Comparison of ENCODE assay signal across 1 cellular context in the genomic region with DNA sequence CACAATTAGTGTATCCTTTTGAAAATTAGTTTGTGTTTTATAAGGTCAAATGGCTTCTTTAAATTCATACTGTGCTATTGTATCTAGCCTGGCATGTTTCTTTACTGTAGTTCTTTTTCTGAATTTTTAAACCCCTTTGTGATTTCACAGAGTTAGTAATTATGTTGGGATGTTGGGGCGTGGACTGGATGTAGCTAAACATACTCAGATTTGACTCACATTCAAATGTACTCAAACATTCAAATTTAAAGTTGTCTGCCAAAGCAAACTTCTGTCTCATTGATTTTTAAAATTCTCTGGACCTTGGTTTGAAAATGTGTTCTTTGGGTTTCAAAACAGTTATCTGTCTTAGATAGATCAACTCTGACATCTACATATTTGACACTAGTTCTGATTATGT.
TF ChIP-seq lines count a peak whose summit lies in the region.

No MANE protein-coding gene starts in this region.

TF ChIP-seq in endothelial cell of umbilical vein, 7 proteins besides CTCF, POLR2A, EP300 and RAD21:
- TF ChIP-seq FOS (IDR thresholded peaks at IDR 0.05; ENCODE audit: borderline replicate concordance, insufficient read depth, low read length) (no peak), JUN (IDR thresholded peaks at IDR 0.05; ENCODE audit: borderline replicate concordance, insufficient read depth, insufficient read length, low read depth) (no peak), MYC (IDR thresholded peaks at IDR 0.05; ENCODE audit: low read depth, low read length) (no peak), POLR2AphosphoS5 (IDR thresholded peaks at IDR 0.05; ENCODE audit: insufficient read depth, low read depth, low read length) (no peak), EZH2 (IDR thresholded peaks at IDR 0.05; ENCODE audit: borderline replicate concordance, low read depth, low read length, severe bottlenecking) (no peak), GATA2 (IDR thresholded peaks at IDR 0.05; ENCODE audit: insufficient read depth, insufficient read length, low read depth, low read length) (no peak)
- TF ChIP-seq, protein P1, sequence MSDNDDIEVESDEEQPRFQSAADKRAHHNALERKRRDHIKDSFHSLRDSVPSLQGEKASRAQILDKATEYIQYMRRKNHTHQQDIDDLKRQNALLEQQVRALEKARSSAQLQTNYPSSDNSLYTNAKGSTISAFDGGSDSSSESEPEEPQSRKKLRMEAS (IDR thresholded peaks at IDR 0.05; ENCODE audit: insufficient read depth, insufficient read length), result no peak
